ENCODE assay signal across 8 cellular contexts in genomic region chr20:43751167-43752050, GRCh38. TPM values are rescaled to one million over a fixed set of nuclear protein-coding genes. Genes with fewer than 3 reads are reported as not detected.
DNase-seq lines count a peak whose midpoint lies in the region; ATAC-seq and TF ChIP-seq lines count a peak whose summit lies in the region.

No MANE protein-coding gene starts in this region.

- no peaks in the 10 kb centered on the region for H3K27me3 ChIP-seq in Peyer's patch
- peaks cover 0 to 2% (median 0%) of the 10 kb centered on the region in 3 donors for H3K27me3 ChIP-seq in gastrocnemius medialis

- TF ChIP-seq CTCF in Peyer's patch (IDR thresholded peaks at IDR 0.05) (no peak), choroid plexus epithelial cell (conservative IDR thresholded peaks at IDR 0.05; ENCODE audit: low read depth, low read length) (peak; percentile 25), nephron progenitor cell (IDR thresholded peaks at IDR 0.05) (no peak), gastrocnemius medialis (IDR thresholded peaks at IDR 0.05 in 4 of 5, conservative IDR thresholded peaks at IDR 0.05 in 1 of 5) (no peak)

- H3K4me3 ChIP-seq in Peyer's patch (no peak overlapping the region), choroid plexus epithelial cell (ENCODE audit: low read depth, low read length) (no peak overlapping the region), gastrocnemius medialis (no peak overlapping the region)

- H3K27ac ChIP-seq in Peyer's patch = peak overlapping the region in 2 of 4 donors; percentile 19 to 36
- H3K27ac ChIP-seq in gastrocnemius medialis = no peak overlapping the region

- ATAC-seq in HG02981 (IDR thresholded peaks at IDR 0.05; ENCODE audit: unreplicated experiment) (peak; percentile 81), gastrocnemius medialis (no peak)

- no peak overlapping the region for H3K4me3 Mint-ChIP-seq in nephron progenitor cell

- DNase-seq in activated effector memory CD4-positive, alpha-beta T cell treated with anti-CD3 and anti-CD28 coated beads, Interleukin-2, amount 50 U/mL, for 16 hours = peak; percentile 81
- DNase-seq in activated effector memory CD4-positive, alpha-beta T cell treated with Interleukin-2 at 50 U/mL for 16 hours = no peak
- DNase-seq in Peyer's patch = peak in 2 of 3 donors; percentile 48 to 61
- peak; percentile 92 for DNase-seq in choroid plexus epithelial cell (ENCODE audit: low read depth)
- peak; percentile 35 to 68 for DNase-seq in stimulated activated CD8-positive, alpha-beta memory T cell treated with anti-CD3 and anti-CD28 coated beads, Interleukin-7, amount 100 ng/mL, for 48 hours (ENCODE audit: extremely low read depth in 1 of 2, low read depth in 1 of 2)
- DNase-seq in nephron progenitor cell = no peak
- DNase-seq in gastrocnemius medialis = no peak

- H3K36me3 ChIP-seq in Peyer's patch = no peaks in the 10 kb centered on the region
- H3K36me3 ChIP-seq in gastrocnemius medialis = no peaks in the 10 kb centered on the region

- H3K9me3 Mint-ChIP-seq in nephron progenitor cell = peaks cover 5% of the 10 kb centered on the region

- in situ Hi-C loops in gastrocnemius medialis (cut with MboI; ENCODE audit: low sequenced_read_pairs in 4 of 4) = loop anchor here in 3 of 4 donors (5.0 to 10.0 kb wide), 3 partner anchors 323 to 331 kb away; no protein-coding TSS in a partner anchor

- peaks cover 4% of the 10 kb centered on the region for H3K4me1 Mint-ChIP-seq in nephron progenitor cell

- H3K27me3 Mint-ChIP-seq in nephron progenitor cell (ENCODE audit: low read depth, poor library complexity) = peaks cover 25% of the 10 kb centered on the region

- no peaks in the 10 kb centered on the region for H3K9me3 ChIP-seq in Peyer's patch
- H3K9me3 ChIP-seq in gastrocnemius medialis = no peaks in the 10 kb centered on the region

- TF ChIP-seq POLR2A in Peyer's patch (IDR thresholded peaks at IDR 0.05) (no peak), gastrocnemius medialis (IDR thresholded peaks at IDR 0.05) (no peak)

- intact Hi-C loops in gastrocnemius medialis (cut with DNase I; ENCODE audit: low total_unique reads) = no loop called here

- no peak overlapping the region for H3K27ac Mint-ChIP-seq in nephron progenitor cell

- no peaks in the 10 kb centered on the region for H3K36me3 Mint-ChIP-seq in nephron progenitor cell (ENCODE audit: low read depth)

- peaks cover 0 to 7% (median 3%) of the 10 kb centered on the region in 4 donors for H3K4me1 ChIP-seq in Peyer's patch
- no peaks in the 10 kb centered on the region for H3K4me1 ChIP-seq in gastrocnemius medialis

RNA-seq across cellular contexts. Expression of gene GTSF1L, which starts 24.6 kb away (rescaled TPM):
- total RNA-seq in Peyer's patch (not detected), gastrocnemius medialis (not detected)

Comparison
In these comparisons a context has a peak if more than half of its experiments do, and no peak if none do; other contexts are left out.
1. DNase-seq: peak in activated effector memory CD4-positive, alpha-beta T cell treated with anti-CD3 and anti-CD28 coated beads, Interleukin-2, amount 50 U/mL, for 16 hours (single experiment), Peyer's patch (2 of 3), choroid plexus epithelial cell (single experiment) and stimulated activated CD8-positive, alpha-beta memory T cell treated with anti-CD3 and anti-CD28 coated beads, Interleukin-7, amount 100 ng/mL, for 48 hours (2 of 2); none in activated effector memory CD4-positive, alpha-beta T cell treated with Interleukin-2 at 50 U/mL for 16 hours (single experiment), nephron progenitor cell (single experiment) and gastrocnemius medialis (0 of 2).